In the genomic region with DNA sequence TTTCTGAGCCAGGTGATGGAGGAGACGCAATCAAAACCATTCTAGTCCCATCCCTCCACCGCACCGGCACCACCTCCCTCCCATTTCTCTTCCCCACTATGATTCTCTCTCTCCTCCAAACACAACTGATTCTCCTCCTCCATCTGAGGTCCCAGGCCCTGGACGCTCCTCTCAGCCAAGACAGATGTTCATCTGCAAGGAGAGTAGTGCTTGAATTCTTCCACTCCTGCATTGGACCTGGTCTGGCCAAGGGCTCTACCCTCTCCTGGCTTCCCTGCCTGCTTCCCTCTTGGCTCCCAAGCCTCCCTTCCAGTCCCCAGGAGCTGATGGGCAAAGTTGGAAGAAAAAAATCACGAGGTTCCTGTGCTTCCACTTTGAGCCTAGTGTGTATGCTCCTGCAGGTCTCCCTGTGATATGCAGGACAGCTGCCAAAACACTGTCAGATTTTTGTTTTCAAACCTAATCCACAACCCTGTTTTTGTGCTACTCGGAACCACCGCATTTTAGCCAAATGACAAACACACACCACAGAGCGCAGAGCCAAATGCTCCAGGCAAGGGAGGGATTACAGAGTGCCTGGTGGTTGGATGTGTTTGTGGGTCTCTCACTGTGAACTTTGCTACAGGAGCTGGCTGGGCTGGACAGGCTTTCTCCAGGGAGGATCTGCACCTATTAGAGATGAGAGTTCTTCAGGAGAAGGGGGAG, we compare ENCODE assay signal across 23 cellular contexts. TPM values are rescaled to one million over a fixed set of nuclear protein-coding genes. Genes with fewer than 3 reads are reported as not detected.
"Had no signal": no experiment of that assay in that cellular context is flagged by ENCODE, and none has a peak within 500 bp of the region (broad histone marks: within the 10 kb centered on the region; RNA-seq: fewer than 3 reads in every experiment).

No MANE protein-coding gene starts in this region.

- H3K4me3 Mint-ChIP-seq: activated naive CD8-positive, alpha-beta T cell treated with anti-CD3 and anti-CD28 coated beads for 36 hours; activated T-cell treated with anti-CD3 and anti-CD28 coated beads, Interleukin-2, amount 50 U/mL, for 4 hours; neural crest cell; WTC11 had no signal

- H3K4me3 ChIP-seq: cardiac muscle cell, lower lobe of right lung, thyroid gland had no signal

- DNase-seq: activated CD4-positive, alpha-beta T cell treated with anti-CD3 and anti-CD28 coated beads, Interleukin-2, amount 50 U/mL, for 48 hours; activated CD8-positive, alpha-beta memory T cell treated with anti-CD3 and anti-CD28 coated beads, Interleukin-2, amount 50 U/mL, for 48 hours; activated naive CD4-positive, alpha-beta T cell treated with Interleukin-2 at 50 U/mL for 16 hours; activated naive CD8-positive, alpha-beta T cell treated with anti-CD3 and anti-CD28 coated beads for 36 hours; activated T-cell treated with anti-CD3 and anti-CD28 coated beads, Interleukin-2, amount 50 U/mL, for 4 hours; amniotic stem cell; cortex of kidney; foreskin fibroblast; kidney; lower lobe of right lung; mesendoderm; naive thymus-derived CD4-positive, alpha-beta T cell; retina; stimulated activated CD4-positive, alpha-beta T cell treated with anti-CD3 and anti-CD28 coated beads, Interleukin-4, amount 100 ng/mL, for 4 hours; stimulated activated naive CD8-positive, alpha-beta T cell treated with anti-CD3 and anti-CD28 coated beads, Interleukin-15, Interleukin-2, amounts not matched to agents 100 U/mL and 50 U/mL, for 24 hours; T-helper 1 cell; T-helper 9 cell; thyroid gland had no signal

- H3K27ac Mint-ChIP-seq: activated naive CD8-positive, alpha-beta T cell treated with anti-CD3 and anti-CD28 coated beads for 36 hours; naive thymus-derived CD4-positive, alpha-beta T cell; progenitor cell of endocrine pancreas; WTC11 had no signal

- H3K36me3 ChIP-seq: cardiac muscle cell, lower lobe of right lung, thyroid gland had no signal

- H3K9me3 Mint-ChIP-seq: activated naive CD8-positive, alpha-beta T cell treated with anti-CD3 and anti-CD28 coated beads for 36 hours; activated T-cell treated with anti-CD3 and anti-CD28 coated beads, Interleukin-2, amount 50 U/mL, for 4 hours; naive thymus-derived CD4-positive, alpha-beta T cell; neural crest cell; WTC11 had no signal

- H3K9me3 ChIP-seq: lower lobe of right lung, thyroid gland had no signal

- ATAC-seq: activated T-cell treated with anti-CD3 and anti-CD28 coated beads, Interleukin-2, amount 50 U/mL, for 4 hours; left lobe of liver; lower lobe of right lung; naive thymus-derived CD4-positive, alpha-beta T cell; stimulated activated naive CD8-positive, alpha-beta T cell treated with anti-CD3 and anti-CD28 coated beads, Interleukin-15, Interleukin-2, amounts not matched to agents 100 U/mL and 50 U/mL, for 24 hours; WTC11 had no signal

- H3K4me1 Mint-ChIP-seq: activated naive CD8-positive, alpha-beta T cell treated with anti-CD3 and anti-CD28 coated beads for 36 hours had no signal

- H3K27ac ChIP-seq: cardiac muscle cell, lower lobe of right lung, thyroid gland had no signal

RNA-seq across cellular contexts. Expression of a gene that starts 12.2 kb away (rescaled TPM):
- total RNA-seq: kidney, left lobe of liver had no signal
